Comparison of ENCODE assay signal across 25 cellular contexts in genomic region chr10:68446179-68446578, GRCh38.
"Had no signal": no experiment of that assay in that cellular context is flagged by ENCODE, and none has a peak within 500 bp of the region (broad histone marks: within the 10 kb centered on the region; RNA-seq: fewer than 3 reads in every experiment).

No MANE protein-coding gene starts in this region.

- H2AFZ ChIP-seq: hepatocyte, parathyroid adenoma had no signal

- H3K79me2 ChIP-seq: hepatocyte, parathyroid adenoma had no signal

- DNase-seq: dermis blood vessel endothelial cell; effector memory CD4-positive, alpha-beta T cell; foreskin keratinocyte; heart left ventricle; kidney; naive B cell; spleen; stimulated activated CD4-positive, alpha-beta T cell treated with anti-CD3 and anti-CD28 coated beads, Interleukin-4, amount 100 ng/mL, for 4 hours; stimulated activated naive CD8-positive, alpha-beta T cell treated with anti-CD3 and anti-CD28 coated beads, Interleukin-15, Interleukin-2, amounts not matched to agents 100 U/mL and 50 U/mL, for 24 hours; upper lobe of right lung; uterus had no signal

- H3K36me3 ChIP-seq: esophagus muscularis mucosa, gastroesophageal sphincter, heart left ventricle, right atrium auricular region, thoracic aorta, tibial nerve, upper lobe of right lung, uterus had no signal

- H3K4me2 ChIP-seq: hepatocyte had no signal

- H3K4me3 ChIP-seq: coronary artery, esophagus muscularis mucosa, gastroesophageal sphincter, heart left ventricle, hepatocyte, lung, right atrium auricular region, skin epidermis, spleen, thoracic aorta, tibial nerve, upper lobe of right lung, uterus had no signal

- ATAC-seq: foreskin keratinocyte; gastroesophageal sphincter; heart left ventricle; left lobe of liver; natural killer cell treated with Interleukin-12 subunit alpha and Interleukin-12 subunit beta and Interleukin-15 and Interleukin-18, amount 100 ng/mL, for 72 hours; stimulated activated memory B cell treated with anti-CD40 and anti-IgM and Interleukin-4, amounts not matched to agents 10 μg/mL and 1 μg/mL and 100 μg/mL, for 72 hours; stimulated activated naive CD8-positive, alpha-beta T cell treated with anti-CD3 and anti-CD28 coated beads, Interleukin-15, Interleukin-2, amounts not matched to agents 100 U/mL and 50 U/mL, for 24 hours; upper lobe of right lung had no signal

- H3K9ac ChIP-seq: parathyroid adenoma had no signal

- H3K4me1 ChIP-seq: esophagus muscularis mucosa, foreskin keratinocyte, gastroesophageal sphincter, heart left ventricle, parathyroid adenoma, right atrium auricular region, spleen, tibial nerve, upper lobe of right lung, uterus had no signal

- H3K9me3 ChIP-seq: esophagus muscularis mucosa, gastroesophageal sphincter, heart left ventricle, neutrophil, right atrium auricular region, spleen, thoracic aorta, tibial nerve, upper lobe of right lung, uterus had no signal

- H3K27ac ChIP-seq: coronary artery, esophagus muscularis mucosa, foreskin keratinocyte, gastroesophageal sphincter, heart left ventricle, hepatocyte, neutrophil, parathyroid adenoma, right atrium auricular region, skin epidermis, spleen, thoracic aorta, tibial nerve, upper lobe of right lung, uterus had no signal

- H3K27me3 ChIP-seq: esophagus muscularis mucosa, foreskin keratinocyte, gastroesophageal sphincter, heart left ventricle, hepatocyte, neutrophil, right atrium auricular region, spleen, tibial nerve, upper lobe of right lung, uterus had no signal
